12 cellular contexts compared by ENCODE assay signal in the genomic region with DNA sequence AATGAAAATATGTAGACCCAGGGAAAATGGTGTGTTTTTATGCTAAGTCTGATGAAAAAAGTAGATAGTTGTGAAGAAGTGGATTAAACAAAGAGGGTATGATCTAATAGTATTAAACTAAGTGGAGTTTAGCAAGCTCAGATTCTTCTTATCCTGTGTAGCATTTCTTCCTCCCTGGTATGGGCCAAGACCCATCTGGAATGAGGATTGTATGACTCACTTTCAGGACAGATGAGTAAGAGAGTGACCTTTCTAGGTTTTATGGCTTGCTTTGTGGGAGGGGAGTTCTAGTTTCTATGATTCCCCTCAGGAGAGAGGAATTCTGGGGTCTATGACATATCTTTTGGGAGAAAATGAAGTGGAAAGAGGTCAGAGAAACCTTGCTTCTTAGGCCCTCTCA.
DNase-seq lines count a peak whose midpoint lies in the region; ATAC-seq and TF ChIP-seq lines count a peak whose summit lies in the region.
"Had no signal": no experiment of that assay in that cellular context is flagged by ENCODE, and none has a peak within 500 bp of the region (broad histone marks: within the 10 kb centered on the region; RNA-seq: fewer than 3 reads in every experiment).

No MANE protein-coding gene starts in this region.

- no peak overlapping the region for H3K4me3 Mint-ChIP-seq in stimulated activated memory B cell treated with anti-CD40 and anti-IgM and Interleukin-4, amounts not matched to agents 10 μg/mL and 1 μg/mL and 100 μg/mL, for 72 hours
- H3K4me3 Mint-ChIP-seq: natural killer cell had no signal

- H3K4me3 ChIP-seq in fibroblast of mammary gland (ENCODE audit: control insufficient read depth, low read depth, low read length): no peak overlapping the region
- no peak overlapping the region for H3K4me3 ChIP-seq in skeletal muscle cell (ENCODE audit: low read depth, low read length)

- no peaks in the 10 kb centered on the region for H3K27me3 Mint-ChIP-seq in stimulated activated memory B cell treated with anti-CD40 and anti-IgM and Interleukin-4, amounts not matched to agents 10 μg/mL and 1 μg/mL and 100 μg/mL, for 72 hours

- ATAC-seq in GM21717 (IDR thresholded peaks at IDR 0.05; ENCODE audit: unreplicated experiment) (no peak), GM18520 (IDR thresholded peaks at IDR 0.05; ENCODE audit: unreplicated experiment) (no peak)
- ATAC-seq in stimulated activated memory B cell treated with anti-CD40 and anti-IgM and Interleukin-4, amounts not matched to agents 10 μg/mL and 1 μg/mL and 100 μg/mL, for 72 hours: no peak
- ATAC-seq: natural killer cell had no signal

- TF ChIP-seq CTCF in fibroblast of mammary gland (conservative IDR thresholded peaks at IDR 0.05; ENCODE audit: control insufficient read depth, insufficient read depth, low read depth, low read length): no peak

- intact Hi-C loops in head of caudate nucleus (cut with DNase I): no loop called here

- H3K36me3 Mint-ChIP-seq in stimulated activated memory B cell treated with anti-CD40 and anti-IgM and Interleukin-4, amounts not matched to agents 10 μg/mL and 1 μg/mL and 100 μg/mL, for 72 hours: no peaks in the 10 kb centered on the region
- H3K36me3 Mint-ChIP-seq: natural killer cell had no signal

- H3K9me3 Mint-ChIP-seq in stimulated activated memory B cell treated with anti-CD40 and anti-IgM and Interleukin-4, amounts not matched to agents 10 μg/mL and 1 μg/mL and 100 μg/mL, for 72 hours: peaks cover 3% of the 10 kb centered on the region

- H3K27ac Mint-ChIP-seq in stimulated activated memory B cell treated with anti-CD40 and anti-IgM and Interleukin-4, amounts not matched to agents 10 μg/mL and 1 μg/mL and 100 μg/mL, for 72 hours: no peak overlapping the region
- H3K27ac Mint-ChIP-seq: natural killer cell had no signal

- no peaks in the 10 kb centered on the region for H3K4me1 Mint-ChIP-seq in stimulated activated memory B cell treated with anti-CD40 and anti-IgM and Interleukin-4, amounts not matched to agents 10 μg/mL and 1 μg/mL and 100 μg/mL, for 72 hours
- H3K4me1 Mint-ChIP-seq: natural killer cell had no signal

- peak; percentile 90 for DNase-seq in EH (ENCODE audit: low read depth)
- peak; percentile 65 for DNase-seq in RPMI7951 (ENCODE audit: low read depth)
- DNase-seq in fibroblast of mammary gland (ENCODE audit: low read depth): peak; percentile 95
- DNase-seq in skeletal muscle cell (ENCODE audit: low read depth): peak; percentile 85
- no peak for DNase-seq in head of caudate nucleus
- DNase-seq: activated CD8-positive, alpha-beta memory T cell treated with anti-CD3 and anti-CD28 coated beads, Interleukin-2, amount 50 U/mL, for 48 hours; Calu3; natural killer cell; NCI-H2171 treated with DMSO at 0.1 percent for 48 hours had no signal

Comparison
In these comparisons a context has a peak if more than half of its experiments do, and no peak if none do; other contexts are left out.
1. DNase-seq: peak in EH (single experiment), RPMI7951 (single experiment), fibroblast of mammary gland (single experiment) and skeletal muscle cell (single experiment); none in head of caudate nucleus (0 of 42).